20 cellular contexts compared by ENCODE assay signal in genomic region chr19:17519967-17520366, GRCh38. TPM values are rescaled to one million over a fixed set of nuclear protein-coding genes. Genes with fewer than 3 reads are reported as not detected.
DNase-seq lines count a peak whose midpoint lies in the region; ATAC-seq, FAIRE-seq and TF ChIP-seq lines count a peak whose summit lies in the region.
"Had no signal": no experiment of that assay in that cellular context is flagged by ENCODE, and none has a peak within 500 bp of the region (broad histone marks: within the 10 kb centered on the region; RNA-seq: fewer than 3 reads in every experiment).

No MANE protein-coding gene starts in this region.

- ATAC-seq in stimulated activated memory B cell treated with anti-CD40 and anti-IgM and Interleukin-4, amounts not matched to agents 10 μg/mL and 1 μg/mL and 100 μg/mL, for 72 hours = no peak
- ATAC-seq in heart right ventricle = no peak
- ATAC-seq: CD8-positive, alpha-beta T cell; Panc1; Right ventricle myocardium inferior had no signal

- BruUV-seq in Calu3 (replicated peaks; lab: Mats Ljungman, UMichigan) = no TSS peak

- peaks cover 5% of the 10 kb centered on the region for H3K9me3 Mint-ChIP-seq in stimulated activated memory B cell treated with anti-CD40 and anti-IgM and Interleukin-4, amounts not matched to agents 10 μg/mL and 1 μg/mL and 100 μg/mL, for 72 hours
- H3K9me3 Mint-ChIP-seq in Calu3 (ENCODE audit: low read depth, unreplicated experiment) = no peaks in the 10 kb centered on the region
- H3K9me3 Mint-ChIP-seq in CD8-positive, alpha-beta memory T cell = peaks cover 0 to 4% (median 0%) of the 10 kb centered on the region in 5 donors

- DNase-seq in GM12891 (ENCODE audit: insufficient read length, low spot score) = no peak
- peak; percentile 2 for DNase-seq in NCI-H446 treated with DMSO at 0.1 percent for 48 hours (lab: John Stamatoyannopoulos, UW)
- peak; percentile 22 for DNase-seq in amniotic epithelial cell (ENCODE audit: low read depth)
- DNase-seq in Calu3 = no peak
- no peak for DNase-seq in heart right ventricle
- DNase-seq in CD8-positive, alpha-beta memory T cell = no peak
- DNase-seq: CD8-positive, alpha-beta T cell; DMS79 treated with DMSO at 0.1 percent for 48 hours; Kasumi-1; MM.1S; NCI-H1417; NCI-H187 treated with DMSO at 0.1 percent for 48 hours; NCI-H2171 treated with DMSO at 0.1 percent for 48 hours; NCI-H510A; NCI-H774 had no signal

- CTCF ChIA-PET in Calu3 (lab: Charles Lee) = no interaction called here
- CTCF ChIA-PET in CD8-positive, alpha-beta memory T cell (lab: Charles Lee) = interaction anchor here (0.9 to 2.6 kb wide), 4 partner anchors 9 to 54 kb away, joined by 3 to 9 read pairs (median 4); no protein-coding TSS in a partner anchor

- H3K9me3 ChIP-seq in heart right ventricle = peaks cover 0 to 20% (median 15%) of the 10 kb centered on the region in 11 donors
- H3K9me3 ChIP-seq in CD8-positive, alpha-beta memory T cell (ENCODE audit: low read length) = peaks cover 9% of the 10 kb centered on the region

- no peaks in the 10 kb centered on the region for H3K27me3 Mint-ChIP-seq in stimulated activated memory B cell treated with anti-CD40 and anti-IgM and Interleukin-4, amounts not matched to agents 10 μg/mL and 1 μg/mL and 100 μg/mL, for 72 hours
- H3K27me3 Mint-ChIP-seq in Calu3 (ENCODE audit: unreplicated experiment) = no peaks in the 10 kb centered on the region
- no peaks in the 10 kb centered on the region for H3K27me3 Mint-ChIP-seq in CD8-positive, alpha-beta memory T cell

- intact Hi-C loops in Calu3 (cut with micrococcal nuclease; ENCODE audit: unreplicated experiment) = no loop called here
- intact Hi-C loops in heart right ventricle (cut with DNase I) = loop anchor here in 1 of 10 donors (10.0 kb wide), 1 partner anchor 45 kb away; no protein-coding TSS in a partner anchor

- H3K27ac Mint-ChIP-seq in stimulated activated memory B cell treated with anti-CD40 and anti-IgM and Interleukin-4, amounts not matched to agents 10 μg/mL and 1 μg/mL and 100 μg/mL, for 72 hours = peak overlapping the region; percentile 11
- H3K27ac Mint-ChIP-seq in Calu3 (ENCODE audit: unreplicated experiment) = no peak overlapping the region
- peak overlapping the region in 1 of 8 donors; percentile 52 for H3K27ac Mint-ChIP-seq in CD8-positive, alpha-beta memory T cell
- H3K27ac Mint-ChIP-seq: CD8-positive, alpha-beta T cell had no signal

- no peak overlapping the region for H3K4me3 Mint-ChIP-seq in stimulated activated memory B cell treated with anti-CD40 and anti-IgM and Interleukin-4, amounts not matched to agents 10 μg/mL and 1 μg/mL and 100 μg/mL, for 72 hours
- H3K4me3 Mint-ChIP-seq in Calu3 (ENCODE audit: low read depth, unreplicated experiment) = no peak overlapping the region
- H3K4me3 Mint-ChIP-seq in CD8-positive, alpha-beta memory T cell = no peak overlapping the region
- H3K4me3 Mint-ChIP-seq: CD8-positive, alpha-beta T cell had no signal

- FAIRE-seq in GM12891 (lab: Jason Lieb, UNC) = no peak
- FAIRE-seq: H1 had no signal

- H3K36me3 Mint-ChIP-seq in stimulated activated memory B cell treated with anti-CD40 and anti-IgM and Interleukin-4, amounts not matched to agents 10 μg/mL and 1 μg/mL and 100 μg/mL, for 72 hours = peaks cover 42% of the 10 kb centered on the region
- H3K36me3 Mint-ChIP-seq in Calu3 (ENCODE audit: insufficient read depth, unreplicated experiment) = peaks cover 38% of the 10 kb centered on the region
- H3K36me3 Mint-ChIP-seq in CD8-positive, alpha-beta memory T cell = peaks cover 3 to 26% (median 17%) of the 10 kb centered on the region in 3 donors

- H3K4me1 ChIP-seq in heart right ventricle = peaks cover 0 to 24% (median 11%) of the 10 kb centered on the region in 9 donors
- peaks cover 19% of the 10 kb centered on the region for H3K4me1 ChIP-seq in CD8-positive, alpha-beta memory T cell (ENCODE audit: insufficient read depth, low read length)

- WGBS in heart right ventricle, 2 donors = 88 to 94% methylated on average over 9 of the region's 9 CpGs

- H3K4me3 ChIP-seq in heart right ventricle = no peak overlapping the region
- no peak overlapping the region for H3K4me3 ChIP-seq in CD8-positive, alpha-beta memory T cell (ENCODE audit: low read length)

- POLR2A ChIA-PET in CD8-positive, alpha-beta memory T cell (lab: Charles Lee) = interaction anchor here (1.1 kb wide), 1 partner anchor 9 kb away, joined by 3 read pairs; the partner anchor contains the start of gene PGLS

- H3K27me3 ChIP-seq in heart right ventricle = peaks cover 0 to 5% (median 0%) of the 10 kb centered on the region in 7 donors
- no peaks in the 10 kb centered on the region for H3K27me3 ChIP-seq in CD8-positive, alpha-beta memory T cell (ENCODE audit: insufficient read depth, low read length, poor library complexity, severe bottlenecking)

- TF ChIP-seq POLR2A in GM12891 (IDR thresholded peaks at IDR 0.05; ENCODE audit: low read depth, low read length) = no peak

- H3K27ac ChIP-seq in heart right ventricle = no peak overlapping the region
- H3K27ac ChIP-seq in CD8-positive, alpha-beta memory T cell (ENCODE audit: low read depth, low read length) = no peak overlapping the region

- peaks cover 46% of the 10 kb centered on the region for H3K4me1 Mint-ChIP-seq in stimulated activated memory B cell treated with anti-CD40 and anti-IgM and Interleukin-4, amounts not matched to agents 10 μg/mL and 1 μg/mL and 100 μg/mL, for 72 hours
- H3K4me1 Mint-ChIP-seq in Calu3 (ENCODE audit: low read depth, unreplicated experiment) = no peaks in the 10 kb centered on the region
- H3K4me1 Mint-ChIP-seq in CD8-positive, alpha-beta memory T cell = peaks cover 23 to 27% (median 27%) of the 10 kb centered on the region in 3 donors

- peaks cover 0 to 62% (median 27%) of the 10 kb centered on the region in 9 donors for H3K36me3 ChIP-seq in heart right ventricle
- H3K36me3 ChIP-seq in CD8-positive, alpha-beta memory T cell (ENCODE audit: insufficient read depth, low read length) = peaks cover 9% of the 10 kb centered on the region

- TF ChIP-seq CTCF in Calu3 (IDR thresholded peaks at IDR 0.05; ENCODE audit: unreplicated experiment) = no peak
- TF ChIP-seq CTCF in heart right ventricle (IDR thresholded peaks at IDR 0.05) = no peak

TF ChIP-seq in GM12891, 5 proteins besides CTCF, POLR2A, EP300 and RAD21:
- no peak for TF ChIP-seq TAF1 (IDR thresholded peaks at IDR 0.05; ENCODE audit: low read depth, low read length)
- TF ChIP-seq POU2F2 (IDR thresholded peaks at IDR 0.05; ENCODE audit: low read depth, low read length) = peak; percentile 55; the same call in 1 of the 2 replicates

RNA-seq across cellular contexts. Expression of gene PGLS, which starts 8.5 kb away (rescaled TPM):
- polyA plus RNA-seq in GM12891 (2012; ENCODE audit: low read depth, missing spikeins) = 80.9 TPM
- total RNA-seq in Calu3 (2022) (75.5 and 78.1 TPM in 2 replicates), heart right ventricle (10 to 100 TPM; 16.2 to 45.4 (median 20.6) TPM)
- polyA plus RNA-seq in heart right ventricle = 10 to 100 TPM; 40.7 to 57.6 TPM
- 10 to 100 TPM; 56.6 to 71.1 TPM for total RNA-seq in CD8-positive, alpha-beta memory T cell
- polyA plus RNA-seq in CD8-positive, alpha-beta memory T cell = 78.4 TPM

RNA-seq across cellular contexts. Expression of gene COLGALT1, which starts 35.5 kb away (rescaled TPM):
- polyA plus RNA-seq in GM12891 (2012; ENCODE audit: low read depth, missing spikeins) = 14.4 TPM
- total RNA-seq in Calu3 (2022) (69.8 and 79.1 TPM in 2 replicates), heart right ventricle (10 to 100 TPM; 19.7 to 73.8 (median 29.3) TPM)
- 10 to 100 TPM; 28.4 to 38.6 TPM for polyA plus RNA-seq in heart right ventricle
- 100 to 1,000 TPM in 1 of 2 experiments, 10 to 100 TPM in 1; 94.8 to 104 TPM for total RNA-seq in CD8-positive, alpha-beta memory T cell
- polyA plus RNA-seq in CD8-positive, alpha-beta memory T cell = 25.3 TPM

RNA-seq across cellular contexts. Expression of gene SLC27A1, which starts 49.6 kb away (rescaled TPM):
- 1.6 TPM for polyA plus RNA-seq in GM12891 (2012; ENCODE audit: low read depth, missing spikeins)
- total RNA-seq in Calu3 (2022) (42.5 and 47.3 TPM in 2 replicates), heart right ventricle (10 to 100 TPM; 37.1 to 64.5 (median 47.2) TPM)
- polyA plus RNA-seq in heart right ventricle = 10 to 100 TPM; 16.0 to 78.3 TPM
- total RNA-seq in CD8-positive, alpha-beta memory T cell = 1 to 10 TPM; 2.0 to 3.7 TPM
- polyA plus RNA-seq in CD8-positive, alpha-beta memory T cell = 6.6 TPM

RNA-seq across cellular contexts. Expression of gene NXNL1, which starts 59.2 kb away (rescaled TPM):
- polyA plus RNA-seq in GM12891 (2012; ENCODE audit: low read depth, missing spikeins) = not detected
- total RNA-seq in Calu3 (2022) (not detected in 2 replicates), heart right ventricle (under 1 TPM in 4 of 10 donors, not detected in 6; 0.42 to 0.80 (median 0.55) TPM)
- 1 to 10 TPM in 1 of 2 donors, not detected in 1; 1.1 TPM for polyA plus RNA-seq in heart right ventricle
- total RNA-seq in CD8-positive, alpha-beta memory T cell = not detected
- polyA plus RNA-seq in CD8-positive, alpha-beta memory T cell = not detected
- total RNA-seq: CD8-positive, alpha-beta T cell; G401; H1; Right ventricle myocardium inferior had no signal
- polyA plus RNA-seq: H1 had no signal

Comparison
In these comparisons a context has a peak if more than half of its experiments do, and no peak if none do; other contexts are left out.
1. DNase-seq: peak in NCI-H446 treated with DMSO at 0.1 percent for 48 hours (single experiment) and amniotic epithelial cell (single experiment); none in GM12891 (single experiment), Calu3 (single experiment), heart right ventricle (0 of 2) and CD8-positive, alpha-beta memory T cell (0 of 5).